1 cellular context compared by ENCODE assay signal in genomic region chr5:42611437-42611836, GRCh38.
TF ChIP-seq lines count a peak whose summit lies in the region.

No MANE protein-coding gene starts in this region.

TF ChIP-seq in liver, 16 proteins besides CTCF, POLR2A, EP300 and RAD21 (continued from another document):
- TF ChIP-seq REST (IDR thresholded peaks at IDR 0.05) (no peak), MAX (IDR thresholded peaks at IDR 0.05) (peak; percentile 65)
